12 cellular contexts compared by ENCODE assay signal in the genomic region with DNA sequence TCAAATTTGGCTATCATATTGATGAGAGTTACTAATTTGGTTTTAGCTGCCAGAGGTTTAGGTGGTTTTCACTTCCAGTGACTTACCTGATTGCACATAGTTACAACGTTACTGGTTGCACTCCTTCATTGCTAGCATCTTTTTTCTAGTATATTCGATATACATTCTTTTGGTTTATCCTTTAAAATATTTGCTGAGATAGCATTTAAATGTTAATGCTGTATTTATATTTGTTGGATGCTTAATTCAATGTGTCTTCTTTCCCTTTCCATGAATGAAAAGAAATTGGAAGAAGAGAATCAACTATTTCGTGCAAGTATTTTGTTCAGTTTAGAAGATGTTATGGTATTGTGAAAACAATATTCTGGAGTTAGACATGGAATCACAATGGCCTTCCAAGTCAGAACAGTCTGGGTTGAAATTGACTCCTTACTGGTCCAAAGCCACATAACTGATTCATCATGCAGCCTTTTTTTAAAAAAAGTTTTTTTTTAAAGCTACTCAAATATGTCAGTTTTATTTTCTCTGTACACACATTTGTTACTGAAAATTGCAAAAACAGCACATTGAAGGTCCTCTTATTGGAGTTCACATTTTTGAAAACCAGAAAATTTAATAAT. TPM values are rescaled to one million over a fixed set of nuclear protein-coding genes. Genes with fewer than 3 reads are reported as not detected.
DNase-seq lines count a peak whose midpoint lies in the region; ATAC-seq and TF ChIP-seq lines count a peak whose summit lies in the region.
"Had no signal": no experiment of that assay in that cellular context is flagged by ENCODE, and none has a peak within 500 bp of the region (broad histone marks: within the 10 kb centered on the region; RNA-seq: fewer than 3 reads in every experiment).

No MANE protein-coding gene starts in this region.

- H3K27me3 ChIP-seq in RWPE2 (ENCODE audit: insufficient read depth, poor library complexity, severe bottlenecking): no peaks in the 10 kb centered on the region
- H3K27me3 ChIP-seq: testis had no signal

- peaks cover 64% of the 10 kb centered on the region for H3K4me1 Mint-ChIP-seq in osteocyte (ENCODE audit: unreplicated experiment)

- H3K4me3 Mint-ChIP-seq in osteocyte (ENCODE audit: unreplicated experiment): peak overlapping the region; percentile 88

- peaks cover 41% of the 10 kb centered on the region for H3K36me3 ChIP-seq in RWPE2 (ENCODE audit: low read depth)

- ATAC-seq in RWPE2 (ENCODE audit: low read depth): no peak
- ATAC-seq: left lobe of liver had no signal

- H3K9me3 ChIP-seq in RWPE2 (ENCODE audit: severe bottlenecking): no peaks in the 10 kb centered on the region
- H3K9me3 ChIP-seq: testis had no signal

- H3K9me3 Mint-ChIP-seq in osteocyte (ENCODE audit: unreplicated experiment): no peaks in the 10 kb centered on the region

- peaks cover 10% of the 10 kb centered on the region for H3K36me3 Mint-ChIP-seq in osteocyte (ENCODE audit: unreplicated experiment)

- peak overlapping the region; percentile 3 for H3K27ac Mint-ChIP-seq in osteocyte (ENCODE audit: unreplicated experiment)

- DNase-seq in GM03348 (ENCODE audit: low spot score) (peak; percentile 62), RWPE2 (ENCODE audit: low spot score) (no peak), fibroblast of gingiva (ENCODE audit: low read depth) (peak; percentile 68), osteocyte (ENCODE audit: extremely low spot score, unreplicated experiment) (no peak), NCI-H1417 treated with DMSO at 0.1 percent for 48 hours (lab: John Stamatoyannopoulos, UW) (no peak), NK-92 (lab: John Stamatoyannopoulos, UW; ENCODE audit: unreplicated experiment) (no peak), epidermal melanocyte (ENCODE audit: insufficient read length, low spot score) (no peak)
- no peak for DNase-seq in effector CD8-positive, alpha-beta T cell (lab: John Stamatoyannopoulos, UW)
- DNase-seq: activated CD8-positive, alpha-beta memory T cell treated with anti-CD3 and anti-CD28 coated beads, Interleukin-2, amount 50 U/mL, for 4 hours; NCI-H1436 treated with DMSO at 0.1 percent for 48 hours; testis had no signal

- H3K4me1 ChIP-seq in RWPE2 (ENCODE audit: insufficient read depth, poor library complexity, severe bottlenecking): peaks cover 13% of the 10 kb centered on the region

- H3K4me3 ChIP-seq in RWPE2 (ENCODE audit: severe bottlenecking): no peak overlapping the region

- TF ChIP-seq CTCF in RWPE2 (IDR thresholded peaks at IDR 0.05; ENCODE audit: poor library complexity, severe bottlenecking): no peak
- no peak for TF ChIP-seq CTCF in osteocyte (IDR thresholded peaks at IDR 0.05)

- no peaks in the 10 kb centered on the region for H3K27me3 Mint-ChIP-seq in osteocyte (ENCODE audit: unreplicated experiment)

- peak overlapping the region; percentile 83 for H3K27ac ChIP-seq in RWPE2 (ENCODE audit: poor library complexity, severe bottlenecking)

RNA-seq across cellular contexts. Expression of gene SPIN1, which starts 2.2 kb away (rescaled TPM):
- total RNA-seq in osteocyte: 115 and 121 TPM in 2 replicates

Comparison
In these comparisons a context has a peak if more than half of its experiments do, and no peak if none do; other contexts are left out.
1. DNase-seq: peak in GM03348 (single experiment) and fibroblast of gingiva (single experiment); none in RWPE2 (single experiment), osteocyte (single experiment), effector CD8-positive, alpha-beta T cell (single experiment), NCI-H1417 treated with DMSO at 0.1 percent for 48 hours (single experiment), NK-92 (single experiment) and epidermal melanocyte (single experiment).